ENCODE assay signal across 8 cellular contexts in genomic region chr3:100335137-100335833, GRCh38. TPM values are rescaled to one million over a fixed set of nuclear protein-coding genes. Genes with fewer than 3 reads are reported as not detected.
DNase-seq lines count a peak whose midpoint lies in the region; ATAC-seq, FAIRE-seq and TF ChIP-seq lines count a peak whose summit lies in the region.

No MANE protein-coding gene starts in this region.

- WGBS in smooth muscle cell (ENCODE audit: low lambda C conversion rate), result 66% methylated on average over 20 of the region's 20 CpGs

- H4K20me1 ChIP-seq in OCI-LY1 (ENCODE audit: insufficient read depth, low read length) (no peaks in the 10 kb centered on the region), astrocyte (ENCODE audit: insufficient read depth, low read length) (no peaks in the 10 kb centered on the region), smooth muscle cell (ENCODE audit: low read depth) (no peaks in the 10 kb centered on the region)

- H3K27me3 ChIP-seq in OCI-LY1 (ENCODE audit: insufficient read depth, low read length) (no peaks in the 10 kb centered on the region), astrocyte (ENCODE audit: insufficient read depth, low read length) (no peaks in the 10 kb centered on the region), iPS-20b (ENCODE audit: insufficient read depth, low read length) (peaks cover 17% of the 10 kb centered on the region), smooth muscle cell (ENCODE audit: low read depth) (no peaks in the 10 kb centered on the region)

- H3K36me3 ChIP-seq in OCI-LY1 (ENCODE audit: insufficient read depth, low read length) (peaks cover 17% of the 10 kb centered on the region), astrocyte (ENCODE audit: insufficient read depth, low read length) (no peaks in the 10 kb centered on the region), iPS-20b (ENCODE audit: insufficient read depth, low read depth, low read length) (peaks cover 9% of the 10 kb centered on the region), smooth muscle cell (ENCODE audit: low read depth) (no peaks in the 10 kb centered on the region)

- peaks cover 28% of the 10 kb centered on the region for H3K4me1 ChIP-seq in OCI-LY1 (ENCODE audit: insufficient read depth, low read length, severe bottlenecking)
- H3K4me1 ChIP-seq in astrocyte (ENCODE audit: insufficient read depth, low read length), result peaks cover 6% of the 10 kb centered on the region
- peaks cover 2% of the 10 kb centered on the region; the same call in 1 of the 2 replicates for H3K4me1 ChIP-seq in iPS-20b (ENCODE audit: insufficient read depth, low read length)
- H3K4me1 ChIP-seq in smooth muscle cell (ENCODE audit: low read depth), result peaks cover 3% of the 10 kb centered on the region

- H3K27me3 Mint-ChIP-seq in astrocyte (ENCODE audit: low read depth, unreplicated experiment), result no peaks in the 10 kb centered on the region

- TF ChIP-seq CTCF in GM13976 (IDR thresholded peaks at IDR 0.05; ENCODE audit: borderline replicate concordance, control extremely low read depth, extremely low read depth, insufficient read depth, missing control alignments), result no peak
- no peak for TF ChIP-seq CTCF in OCI-LY1 (IDR thresholded peaks at IDR 0.05; ENCODE audit: low read length)
- no peak for TF ChIP-seq CTCF in astrocyte (IDR thresholded peaks at IDR 0.05; ENCODE audit: insufficient read depth, low read depth, low read length)
- no peak for TF ChIP-seq CTCF in smooth muscle cell (IDR thresholded peaks at IDR 0.05; ENCODE audit: borderline replicate concordance, insufficient read depth, poor library complexity, severe bottlenecking)

- peak overlapping the region; percentile 87 for H3K4me3 Mint-ChIP-seq in astrocyte (ENCODE audit: unreplicated experiment)

- peak; percentile 41 for ATAC-seq in HG03039 (IDR thresholded peaks at IDR 0.05; ENCODE audit: unreplicated experiment)

- in situ Hi-C loops in ACHN (cut with HindIII; ENCODE audit: low pct_ligation_motif_present, low pct_unique_long_range_greater_than_20kb, low sequenced_read_pairs), result no loop called here
- in situ Hi-C loops in GM13976 (cut with MboI; ENCODE audit: low sequenced_read_pairs, unreplicated experiment), result no loop called here

- H3F3A ChIP-seq in OCI-LY1 (ENCODE audit: insufficient read depth, low read length) (no peaks in the 10 kb centered on the region), smooth muscle cell (ENCODE audit: low read depth) (no peaks in the 10 kb centered on the region)

- no peaks in the 10 kb centered on the region for H3K9me3 Mint-ChIP-seq in astrocyte (ENCODE audit: unreplicated experiment)

- peak overlapping the region; percentile 88 for H3K4me3 ChIP-seq in OCI-LY1 (ENCODE audit: low read depth, low read length, poor library complexity, severe bottlenecking)
- H3K4me3 ChIP-seq in astrocyte (ENCODE audit: insufficient read depth, low read depth, low read length), result peak overlapping the region; percentile 88
- H3K4me3 ChIP-seq in iPS-20b (ENCODE audit: low read length), result peak overlapping the region; percentile 86
- peak overlapping the region; percentile 69 for H3K4me3 ChIP-seq in smooth muscle cell

- peaks cover 3% of the 10 kb centered on the region for H3K4me1 Mint-ChIP-seq in astrocyte (ENCODE audit: low read depth, unreplicated experiment)

- no peaks in the 10 kb centered on the region for H3K9me2 ChIP-seq in OCI-LY1 (ENCODE audit: low read depth, low read length)

- H3K36me3 Mint-ChIP-seq in astrocyte (ENCODE audit: low read depth, unreplicated experiment), result peaks cover 4% of the 10 kb centered on the region

- H3K27ac Mint-ChIP-seq in astrocyte (ENCODE audit: unreplicated experiment), result peak overlapping the region; percentile 41

- H3K9me3 ChIP-seq in OCI-LY1 (ENCODE audit: low read length), result no peaks in the 10 kb centered on the region
- H3K9me3 ChIP-seq in astrocyte (ENCODE audit: insufficient read depth, low read depth, low read length), result no peaks in the 10 kb centered on the region
- no peaks in the 10 kb centered on the region for H3K9me3 ChIP-seq in iPS-20b (ENCODE audit: insufficient read depth, low read depth, low read length)
- H3K9me3 ChIP-seq in smooth muscle cell (replicated peaks; ENCODE audit: low read depth), result no peaks in the 10 kb centered on the region

- H3K4me2 ChIP-seq in OCI-LY1 (ENCODE audit: low read length) (peak overlapping the region; percentile 92), astrocyte (ENCODE audit: low read length) (peak overlapping the region; percentile 100), smooth muscle cell (peak overlapping the region; percentile 90)

- FAIRE-seq in astrocyte (lab: Jason Lieb, UNC), result no peak

- H3K79me2 ChIP-seq in OCI-LY1 (ENCODE audit: insufficient read depth, low read length), result no peaks in the 10 kb centered on the region
- no peaks in the 10 kb centered on the region for H3K79me2 ChIP-seq in astrocyte (ENCODE audit: insufficient read depth, low read length)
- no peaks in the 10 kb centered on the region for H3K79me2 ChIP-seq in smooth muscle cell (ENCODE audit: low read depth)

- peak overlapping the region; percentile 68 for H3K27ac ChIP-seq in OCI-LY1 (ENCODE audit: low read depth, low read length, poor library complexity, severe bottlenecking)
- H3K27ac ChIP-seq in astrocyte (ENCODE audit: low read depth, low read length), result peak overlapping the region; percentile 41
- no peak overlapping the region for H3K27ac ChIP-seq in iPS-20b (ENCODE audit: low read length)
- H3K27ac ChIP-seq in smooth muscle cell (ENCODE audit: low read depth), result no peak overlapping the region

- H2AFZ ChIP-seq in OCI-LY1 (ENCODE audit: low read length) (no peak overlapping the region), astrocyte (ENCODE audit: low read depth, low read length) (peak overlapping the region; percentile 100), smooth muscle cell (ENCODE audit: low read depth) (peak overlapping the region; percentile 56)

- DNase-seq in ACHN (peak; percentile 27), GM13976 (ENCODE audit: low spot score) (peak; percentile 70), astrocyte (ENCODE audit: low read depth) (no peak), smooth muscle cell (lab: John Stamatoyannopoulos, UW; ENCODE audit: unreplicated experiment) (no peak), NCI-H2029 treated with DMSO at 0.1 percent for 48 hours (lab: John Stamatoyannopoulos, UW) (no peak)

- H3K9ac ChIP-seq in OCI-LY1 (ENCODE audit: low read length) (peak overlapping the region; percentile 95), astrocyte (ENCODE audit: low read length) (peak overlapping the region; percentile 85), iPS-20b (ENCODE audit: low read depth, low read length) (peak overlapping the region; percentile 84; the same call in 1 of the 2 replicates), smooth muscle cell (ENCODE audit: low read depth) (peak overlapping the region; percentile 34)

RNA-seq across cellular contexts. Expression of gene NIT2, which starts 0.7 kb away (rescaled TPM):
- total RNA-seq in astrocyte (44.9 and 47.7 TPM in 2 replicates), smooth muscle cell (16.5 and 21.5 TPM in 2 replicates)
- 46.5 and 52.3 TPM in 2 replicates for polyA plus RNA-seq in smooth muscle cell

Comparison
In these comparisons a context has a peak if more than half of its experiments do, and no peak if none do; other contexts are left out.
1. DNase-seq: peak in ACHN (single experiment) and GM13976 (single experiment); none in astrocyte (single experiment), smooth muscle cell (single experiment) and NCI-H2029 treated with DMSO at 0.1 percent for 48 hours (single experiment).
2. H3K27ac ChIP-seq: peak in OCI-LY1 (single experiment) and astrocyte (single experiment); none in iPS-20b (single experiment) and smooth muscle cell (single experiment).
3. H3K9ac ChIP-seq: peak in every context shown above with its lines; median percentile 95 in OCI-LY1; 85 in astrocyte; 84 in iPS-20b; 34 in smooth muscle cell.
4. Peak in every context shown above with its lines, with median percentiles within 50 percentile points of each other: H3K4me2 ChIP-seq and H3K4me3 ChIP-seq.